20 cellular contexts compared by ENCODE assay signal in genomic region chr2:64331846-64332245, GRCh38.
DNase-seq lines count a peak whose midpoint lies in the region; ATAC-seq and TF ChIP-seq lines count a peak whose summit lies in the region.
"Had no signal": no experiment of that assay in that cellular context is flagged by ENCODE, and none has a peak within 500 bp of the region (broad histone marks: within the 10 kb centered on the region; RNA-seq: fewer than 3 reads in every experiment).

No MANE protein-coding gene starts in this region.

- H3K27me3 Mint-ChIP-seq in nephron progenitor cell (ENCODE audit: low read depth, poor library complexity) = peaks cover 2% of the 10 kb centered on the region
- H3K27me3 Mint-ChIP-seq: activated naive CD8-positive, alpha-beta T cell treated with anti-CD3 and anti-CD28 coated beads, Interleukin-2, amount 10 ng/mL, durations not matched to agents 7 days and 5 days; CD4-positive, CD25-positive, alpha-beta regulatory T cell; T-helper 17 cell had no signal

- peak overlapping the region; percentile 72; the same call in 1 of the 2 replicates for H2AFZ ChIP-seq in OCI-LY7 (ENCODE audit: low read length)

- H3K9me3 ChIP-seq in OCI-LY7 (ENCODE audit: low read length) (no peaks in the 10 kb centered on the region), tibial artery (no peaks in the 10 kb centered on the region), body of pancreas (no peaks in the 10 kb centered on the region)
- H3K9me3 ChIP-seq: Peyer's patch had no signal

- H3K9me2 ChIP-seq in OCI-LY7 (ENCODE audit: insufficient read depth, low read length) = no peaks in the 10 kb centered on the region

- H3K36me3 Mint-ChIP-seq in nephron progenitor cell (ENCODE audit: low read depth) = peaks cover 10% of the 10 kb centered on the region
- H3K36me3 Mint-ChIP-seq: activated naive CD8-positive, alpha-beta T cell treated with anti-CD3 and anti-CD28 coated beads, Interleukin-2, amount 10 ng/mL, durations not matched to agents 7 days and 5 days; CD4-positive, CD25-positive, alpha-beta regulatory T cell had no signal

- POLR2A ChIA-PET in OCI-LY7 (lab: Charles Lee) = interaction anchor here (0.6 to 1.1 kb wide), 2 partner anchors 153 to 229 kb away, joined by 3 read pairs; no protein-coding TSS in a partner anchor

- H3K79me2 ChIP-seq in OCI-LY7 (ENCODE audit: insufficient read depth, low read depth, low read length) = no peaks in the 10 kb centered on the region

- TF ChIP-seq CTCF in OCI-LY7 (conservative IDR thresholded peaks at IDR 0.05; ENCODE audit: low read length) (no peak), nephron progenitor cell (IDR thresholded peaks at IDR 0.05) (no peak), tibial artery (IDR thresholded peaks at IDR 0.05) (no peak), body of pancreas (IDR thresholded peaks at IDR 0.05) (no peak)

- 58 to 75% methylated on average over 3 of the region's 3 CpGs for WGBS in body of pancreas, 2 donors

- no peak for TF ChIP-seq POLR2A in body of pancreas (IDR thresholded peaks at IDR 0.05)

- intact Hi-C loops in OCI-LY7 (cut with micrococcal nuclease; ENCODE audit: unreplicated experiment) (loop anchor here (1.0 to 10.0 kb wide), 5 partner anchors 156 to 710 kb away; no protein-coding TSS in a partner anchor), tibial artery (cut with DNase I; ENCODE audit: low total_unique reads) (loop anchor here (2.0 to 5.0 kb wide), 3 partner anchors 157 to 535 kb away; no protein-coding TSS in a partner anchor), body of pancreas (cut with DNase I) (loop anchor here (5.0 kb wide), 1 partner anchor 155 kb away; no protein-coding TSS in a partner anchor)

- no peaks in the 10 kb centered on the region for H4K20me1 ChIP-seq in OCI-LY7 (ENCODE audit: insufficient read depth, low read length)

- H3K4me1 ChIP-seq in OCI-LY7 (ENCODE audit: insufficient read depth, low read length, poor library complexity, severe bottlenecking) = peaks cover 44% of the 10 kb centered on the region
- H3K4me1 ChIP-seq in tibial artery = peaks cover 0 to 49% (median 45%) of the 10 kb centered on the region in 4 donors
- H3K4me1 ChIP-seq in body of pancreas = peaks cover 8% of the 10 kb centered on the region

- H3K4me3 ChIP-seq in OCI-LY7 (ENCODE audit: low read depth, low read length, poor library complexity, severe bottlenecking) = no peak overlapping the region
- H3K4me3 ChIP-seq in tibial artery = no peak overlapping the region
- H3K4me3 ChIP-seq in body of pancreas = no peak overlapping the region
- H3K4me3 ChIP-seq: GM23248, Peyer's patch had no signal

- BruUV-seq in OCI-LY7 (replicated peaks; lab: Mats Ljungman, UMichigan) = no TSS peak

- ATAC-seq in GM18498 (IDR thresholded peaks at IDR 0.05; ENCODE audit: unreplicated experiment) (no peak), body of pancreas (no peak), HG03159 (IDR thresholded peaks at IDR 0.05; ENCODE audit: unreplicated experiment) (no peak)
- ATAC-seq: T-helper 17 cell had no signal

- H3K27ac Mint-ChIP-seq in nephron progenitor cell = peak overlapping the region; percentile 98
- H3K27ac Mint-ChIP-seq: activated naive CD8-positive, alpha-beta T cell treated with anti-CD3 and anti-CD28 coated beads, Interleukin-2, amount 10 ng/mL, durations not matched to agents 7 days and 5 days; T-helper 17 cell had no signal

- no peaks in the 10 kb centered on the region for H3K27me3 ChIP-seq in tibial artery
- no peaks in the 10 kb centered on the region for H3K27me3 ChIP-seq in body of pancreas
- H3K27me3 ChIP-seq: brain microvascular endothelial cell, Peyer's patch had no signal

- H3K36me3 ChIP-seq in OCI-LY7 (ENCODE audit: insufficient read depth, low read length) (no peaks in the 10 kb centered on the region), tibial artery (no peaks in the 10 kb centered on the region), body of pancreas (replicated peaks in 1 of 2; ENCODE audit: insufficient read depth in 1 of 2, low read depth in 2 of 2) (no peaks in the 10 kb centered on the region)
- H3K36me3 ChIP-seq: brain microvascular endothelial cell, Peyer's patch had no signal

- H3K9me3 Mint-ChIP-seq in nephron progenitor cell = peaks cover 16% of the 10 kb centered on the region
- H3K9me3 Mint-ChIP-seq: activated naive CD8-positive, alpha-beta T cell treated with anti-CD3 and anti-CD28 coated beads, Interleukin-2, amount 10 ng/mL, durations not matched to agents 7 days and 5 days; CD4-positive, CD25-positive, alpha-beta regulatory T cell had no signal

- H3K4me3 Mint-ChIP-seq in nephron progenitor cell = peak overlapping the region; percentile 33
- H3K4me3 Mint-ChIP-seq: activated naive CD8-positive, alpha-beta T cell treated with anti-CD3 and anti-CD28 coated beads, Interleukin-2, amount 10 ng/mL, durations not matched to agents 7 days and 5 days; CD4-positive, CD25-positive, alpha-beta regulatory T cell; T-helper 17 cell had no signal

- no peak overlapping the region for H3K27ac ChIP-seq in OCI-LY7 (ENCODE audit: low read depth, low read length, poor library complexity, severe bottlenecking)
- peak overlapping the region; percentile 12 for H3K27ac ChIP-seq in caudate nucleus (ENCODE audit: low read depth, low read length)
- peak overlapping the region; percentile 79 to 83 for H3K27ac ChIP-seq in tibial artery
- no peak overlapping the region for H3K27ac ChIP-seq in body of pancreas
- H3K27ac ChIP-seq: brain microvascular endothelial cell, GM23248, HL-60 had no signal

- CTCF ChIA-PET in OCI-LY7 (lab: Charles Lee; ENCODE audit: unreplicated experiment) = interaction anchor here (0.6 to 1.3 kb wide), 5 partner anchors 29 to 283 kb away, joined by 3 to 7 read pairs (median 3); no protein-coding TSS in a partner anchor

- DNase-seq in OCI-LY7 (ENCODE audit: low spot score) (no peak), caudate nucleus (lab: John Stamatoyannopoulos, UW) (no peak), nephron progenitor cell (no peak), tibial artery (no peak), NCI-H774 (lab: John Stamatoyannopoulos, UW) (no peak), body of pancreas (no peak)
- DNase-seq: activated CD4-positive, alpha-beta T cell treated with anti-CD3 and anti-CD28 coated beads, Interleukin-2, amount 50 U/mL, for 4 hours; activated effector memory CD4-positive, alpha-beta T cell treated with Interleukin-2 at 50 U/mL for 16 hours; activated naive CD8-positive, alpha-beta T cell treated with anti-CD3 and anti-CD28 coated beads, Interleukin-2, amount 10 ng/mL, durations not matched to agents 7 days and 5 days; brain microvascular endothelial cell; CD4-positive, CD25-positive, alpha-beta regulatory T cell; GM23248; midbrain; Peyer's patch; small intestine; stimulated activated naive CD4-positive, alpha-beta T cell; T-helper 17 cell had no signal

- H3K4me1 Mint-ChIP-seq in nephron progenitor cell = peaks cover 78% of the 10 kb centered on the region

- no peak overlapping the region for H3K4me2 ChIP-seq in OCI-LY7 (ENCODE audit: low read length)

Comparison
In these comparisons a context has a peak if more than half of its experiments do, and no peak if none do; other contexts are left out.
1. H3K27ac ChIP-seq: peak in caudate nucleus (single experiment) and tibial artery (2 of 2); none in OCI-LY7 (single experiment) and body of pancreas (0 of 4).